ENCODE assay signal across 24 cellular contexts in genomic region chr2:125004091-125004800, GRCh38.
"Had no signal": no experiment of that assay in that cellular context is flagged by ENCODE, and none has a peak within 500 bp of the region (broad histone marks: within the 10 kb centered on the region; RNA-seq: fewer than 3 reads in every experiment).

No MANE protein-coding gene starts in this region.

- H3K4me3 ChIP-seq: coronary artery, esophagus squamous epithelium, gastrocnemius medialis, lower lobe of right lung had no signal

- ATAC-seq: activated naive CD8-positive, alpha-beta T cell treated with anti-CD3 and anti-CD28 coated beads, Interleukin-2, amount 50 U/mL, for 24 hours; activated T-cell treated with anti-CD3 and anti-CD28 coated beads, Interleukin-2, amount 50 U/mL, for 72 hours; gastrocnemius medialis; lower lobe of right lung; naive thymus-derived CD4-positive, alpha-beta T cell; sciatic nerve; stimulated activated naive B cell treated with anti-CD40 and anti-IgM and Interleukin-4, amounts not matched to agents 10 μg/mL and 1 μg/mL and 100 μg/mL, for 72 hours had no signal

- H3K9me3 ChIP-seq: esophagus squamous epithelium, gastrocnemius medialis, lower lobe of right lung had no signal

- H3K36me3 Mint-ChIP-seq: activated CD4-positive, alpha-beta memory T cell treated with anti-CD3 and anti-CD28 coated beads for 36 hours; naive thymus-derived CD4-positive, alpha-beta T cell; stimulated activated naive B cell treated with anti-CD40 and anti-IgM and Interleukin-4, amounts not matched to agents 10 μg/mL and 1 μg/mL and 100 μg/mL, for 72 hours; type B pancreatic cell had no signal

- H3K27ac Mint-ChIP-seq: activated CD4-positive, alpha-beta memory T cell treated with anti-CD3 and anti-CD28 coated beads for 36 hours; activated naive CD8-positive, alpha-beta T cell treated with anti-CD3 and anti-CD28 coated beads, Interleukin-2, amount 50 U/mL, for 24 hours; activated T-cell treated with anti-CD3 and anti-CD28 coated beads, Interleukin-2, amount 50 U/mL, for 72 hours; endodermal cell; naive thymus-derived CD4-positive, alpha-beta T cell; stimulated activated naive B cell treated with anti-CD40 and anti-IgM and Interleukin-4, amounts not matched to agents 10 μg/mL and 1 μg/mL and 100 μg/mL, for 72 hours; type B pancreatic cell had no signal

- FAIRE-seq: small intestine had no signal

- H3K4me1 Mint-ChIP-seq: activated naive CD8-positive, alpha-beta T cell treated with anti-CD3 and anti-CD28 coated beads, Interleukin-2, amount 50 U/mL, for 24 hours; endodermal cell; naive thymus-derived CD4-positive, alpha-beta T cell; stimulated activated naive B cell treated with anti-CD40 and anti-IgM and Interleukin-4, amounts not matched to agents 10 μg/mL and 1 μg/mL and 100 μg/mL, for 72 hours had no signal

- H3K4me1 ChIP-seq: esophagus squamous epithelium, gastrocnemius medialis, lower lobe of right lung had no signal

- H3K27me3 Mint-ChIP-seq: activated CD4-positive, alpha-beta memory T cell treated with anti-CD3 and anti-CD28 coated beads for 36 hours; activated naive CD8-positive, alpha-beta T cell treated with anti-CD3 and anti-CD28 coated beads, Interleukin-2, amount 50 U/mL, for 24 hours; naive thymus-derived CD4-positive, alpha-beta T cell; stimulated activated naive B cell treated with anti-CD40 and anti-IgM and Interleukin-4, amounts not matched to agents 10 μg/mL and 1 μg/mL and 100 μg/mL, for 72 hours; type B pancreatic cell had no signal

- H3K36me3 ChIP-seq: esophagus squamous epithelium, gastrocnemius medialis, lower lobe of right lung had no signal

- H3K27ac ChIP-seq: coronary artery, esophagus squamous epithelium, gastrocnemius medialis, lower lobe of right lung had no signal

- H3K4me3 Mint-ChIP-seq: activated CD4-positive, alpha-beta memory T cell treated with anti-CD3 and anti-CD28 coated beads for 36 hours; activated naive CD8-positive, alpha-beta T cell treated with anti-CD3 and anti-CD28 coated beads, Interleukin-2, amount 50 U/mL, for 24 hours; activated T-cell treated with anti-CD3 and anti-CD28 coated beads, Interleukin-2, amount 50 U/mL, for 72 hours; endodermal cell; naive thymus-derived CD4-positive, alpha-beta T cell; neural crest cell; stimulated activated naive B cell treated with anti-CD40 and anti-IgM and Interleukin-4, amounts not matched to agents 10 μg/mL and 1 μg/mL and 100 μg/mL, for 72 hours; type B pancreatic cell had no signal

- H3K9me3 Mint-ChIP-seq: activated naive CD8-positive, alpha-beta T cell treated with anti-CD3 and anti-CD28 coated beads, Interleukin-2, amount 50 U/mL, for 24 hours; endodermal cell; type B pancreatic cell had no signal

- H3K27me3 ChIP-seq: esophagus squamous epithelium, gastrocnemius medialis had no signal

- DNase-seq: activated CD4-positive, alpha-beta memory T cell treated with anti-CD3 and anti-CD28 coated beads for 36 hours; activated CD4-positive, alpha-beta T cell treated with anti-CD3 and anti-CD28 coated beads for 48 hours; activated effector memory CD4-positive, alpha-beta T cell treated with anti-CD3 and anti-CD28 coated beads, Interleukin-2, amount 50 U/mL, for 16 hours; activated naive CD4-positive, alpha-beta T cell treated with anti-CD3 and anti-CD28 coated beads, Interleukin-2, amount 50 U/mL, for 16 hours; activated naive CD8-positive, alpha-beta T cell treated with anti-CD3 and anti-CD28 coated beads, Interleukin-2, amount 50 U/mL, for 24 hours; activated T-cell treated with anti-CD3 and anti-CD28 coated beads, Interleukin-2, amount 50 U/mL, for 72 hours; aorta; cerebellar nuclear complex; endodermal cell; esophagus squamous epithelium; gastrocnemius medialis; head of caudate nucleus; islet precursor cell; lower lobe of right lung; naive thymus-derived CD4-positive, alpha-beta T cell; occipital lobe; posterior cingulate gyrus; small intestine; stimulated activated naive B cell treated with anti-CD40 and anti-IgM and Interleukin-4, amounts not matched to agents 10 μg/mL and 1 μg/mL and 100 μg/mL, for 72 hours; T-helper 9 cell had no signal
